Comparison of ENCODE assay signal across 27 cellular contexts in genomic region chr2:222964632-222965031, GRCh38.
DNase-seq lines count a peak whose midpoint lies in the region; ATAC-seq, FAIRE-seq and TF ChIP-seq lines count a peak whose summit lies in the region.
"Had no signal": no experiment of that assay in that cellular context is flagged by ENCODE, and none has a peak within 500 bp of the region (broad histone marks: within the 10 kb centered on the region; RNA-seq: fewer than 3 reads in every experiment).

No MANE protein-coding gene starts in this region.

- no peak for FAIRE-seq in frontal cortex (lab: Jason Lieb, UNC)
- FAIRE-seq: A549, D721Med, GM12878, GM19239, H1 had no signal

- H3K27me3 Mint-ChIP-seq in dendritic cell treated with granulocyte-macrophage colony-stimulating factor and Interleukin-4, amounts not matched to agents 40 ng/mL and 50 ng/mL, for 4 days, result no peaks in the 10 kb centered on the region
- H3K27me3 Mint-ChIP-seq in activated CD4-positive, alpha-beta T cell treated with anti-CD3 and anti-CD28 coated beads, Interleukin-2, amount 10 ng/mL, durations not matched to agents 7 days and 5 days, result peaks cover 10% of the 10 kb centered on the region
- H3K27me3 Mint-ChIP-seq in HFFc6 (ENCODE audit: insufficient read depth), result no peaks in the 10 kb centered on the region; the same call in 1 of the 2 replicates

- H3K4me3 Mint-ChIP-seq in dendritic cell treated with granulocyte-macrophage colony-stimulating factor and Interleukin-4, amounts not matched to agents 40 ng/mL and 50 ng/mL, for 4 days, result no peak overlapping the region
- no peak overlapping the region for H3K4me3 Mint-ChIP-seq in activated CD4-positive, alpha-beta T cell treated with anti-CD3 and anti-CD28 coated beads, Interleukin-2, amount 10 ng/mL, durations not matched to agents 7 days and 5 days
- H3K4me3 Mint-ChIP-seq in HFFc6, result no peak overlapping the region
- H3K4me3 Mint-ChIP-seq: CD14-positive monocyte; CD4-positive, alpha-beta T cell; CD8-positive, alpha-beta memory T cell; H9 had no signal

- H3K9me3 Mint-ChIP-seq in dendritic cell treated with granulocyte-macrophage colony-stimulating factor and Interleukin-4, amounts not matched to agents 40 ng/mL and 50 ng/mL, for 4 days, result peaks cover 17% of the 10 kb centered on the region
- no peaks in the 10 kb centered on the region for H3K9me3 Mint-ChIP-seq in activated CD4-positive, alpha-beta T cell treated with anti-CD3 and anti-CD28 coated beads, Interleukin-2, amount 10 ng/mL, durations not matched to agents 7 days and 5 days
- H3K9me3 Mint-ChIP-seq in HFFc6, result no peaks in the 10 kb centered on the region; the same call in 1 of the 2 replicates
- H3K9me3 Mint-ChIP-seq: CD4-positive, alpha-beta T cell; CD8-positive, alpha-beta memory T cell had no signal

- H3K27me3 ChIP-seq in foreskin keratinocyte (no peaks in the 10 kb centered on the region), neutrophil (no peaks in the 10 kb centered on the region), colonic mucosa (no peaks in the 10 kb centered on the region)
- H3K27me3 ChIP-seq: BE2C; BLaER1 treated with 17β-estradiol and CSF1 and Interleukin-3, amounts not matched to agents 10 nM and 100 nM had no signal

- POLR2A ChIA-PET in activated CD4-positive, alpha-beta T cell treated with anti-CD3 and anti-CD28 coated beads, Interleukin-2, amount 10 ng/mL, durations not matched to agents 7 days and 5 days (lab: Charles Lee), result no interaction called here

- H3K4me1 Mint-ChIP-seq in dendritic cell treated with granulocyte-macrophage colony-stimulating factor and Interleukin-4, amounts not matched to agents 40 ng/mL and 50 ng/mL, for 4 days (ENCODE audit: low read depth), result peaks cover 25% of the 10 kb centered on the region
- H3K4me1 Mint-ChIP-seq in activated CD4-positive, alpha-beta T cell treated with anti-CD3 and anti-CD28 coated beads, Interleukin-2, amount 10 ng/mL, durations not matched to agents 7 days and 5 days, result no peaks in the 10 kb centered on the region
- H3K4me1 Mint-ChIP-seq in HFFc6 (ENCODE audit: low read depth), result peaks cover 17% of the 10 kb centered on the region
- H3K4me1 Mint-ChIP-seq: CD8-positive, alpha-beta memory T cell had no signal

- no peaks in the 10 kb centered on the region for H3K36me3 Mint-ChIP-seq in dendritic cell treated with granulocyte-macrophage colony-stimulating factor and Interleukin-4, amounts not matched to agents 40 ng/mL and 50 ng/mL, for 4 days (ENCODE audit: low read depth)
- H3K36me3 Mint-ChIP-seq in activated CD4-positive, alpha-beta T cell treated with anti-CD3 and anti-CD28 coated beads, Interleukin-2, amount 10 ng/mL, durations not matched to agents 7 days and 5 days (ENCODE audit: low read depth), result no peaks in the 10 kb centered on the region
- H3K36me3 Mint-ChIP-seq in HFFc6 (ENCODE audit: low read depth), result no peaks in the 10 kb centered on the region
- H3K36me3 Mint-ChIP-seq: CD8-positive, alpha-beta memory T cell had no signal

- DNase-seq in foreskin keratinocyte (no peak), frontal cortex (ENCODE audit: low spot score in 2 of 2) (no peak), HFFc6 (no peak), colonic mucosa (no peak)
- DNase-seq in activated CD4-positive, alpha-beta T cell treated with anti-CD3 and anti-CD28 coated beads, Interleukin-2, amount 10 ng/mL, durations not matched to agents 7 days and 5 days, result no peak
- DNase-seq: 8988T; ACHN; AML-193; BE2C; CD4-positive, alpha-beta T cell; CD8-positive, alpha-beta memory T cell; DMS 273 treated with DMSO at 0.1 percent for 48 hours; DMS79; EL; GDM1; GM23248; H9 had no signal

- CTCF ChIA-PET in activated CD4-positive, alpha-beta T cell treated with anti-CD3 and anti-CD28 coated beads, Interleukin-2, amount 10 ng/mL, durations not matched to agents 7 days and 5 days (lab: Charles Lee), result no interaction called here

- H3K9me3 ChIP-seq in neutrophil, result no peaks in the 10 kb centered on the region
- H3K9me3 ChIP-seq in colonic mucosa, result no peaks in the 10 kb centered on the region
- H3K9me3 ChIP-seq: A549, BE2C had no signal

- no peak overlapping the region for H3K27ac ChIP-seq in foreskin keratinocyte
- peak overlapping the region; percentile 19 for H3K27ac ChIP-seq in neutrophil
- H3K27ac ChIP-seq in colonic mucosa, result no peak overlapping the region
- H3K27ac ChIP-seq: A549; BLaER1 treated with 17β-estradiol and CSF1 and Interleukin-3, amounts not matched to agents 10 nM and 100 nM; GM23248 had no signal

- H3K27ac Mint-ChIP-seq in dendritic cell treated with granulocyte-macrophage colony-stimulating factor and Interleukin-4, amounts not matched to agents 40 ng/mL and 50 ng/mL, for 4 days, result peak overlapping the region; percentile 74
- H3K27ac Mint-ChIP-seq in activated CD4-positive, alpha-beta T cell treated with anti-CD3 and anti-CD28 coated beads, Interleukin-2, amount 10 ng/mL, durations not matched to agents 7 days and 5 days, result no peak overlapping the region
- H3K27ac Mint-ChIP-seq in HFFc6, result no peak overlapping the region
- H3K27ac Mint-ChIP-seq: CD14-positive monocyte; CD4-positive, alpha-beta T cell; CD8-positive, alpha-beta memory T cell; H9 had no signal

- TF ChIP-seq CTCF in foreskin keratinocyte (conservative IDR thresholded peaks at IDR 0.05) (no peak), neutrophil (IDR thresholded peaks at IDR 0.05) (no peak), HFFc6 (IDR thresholded peaks at IDR 0.05) (no peak), colonic mucosa (IDR thresholded peaks at IDR 0.05) (no peak)

- no peaks in the 10 kb centered on the region for H3K36me3 ChIP-seq in neutrophil
- H3K36me3 ChIP-seq in colonic mucosa, result no peaks in the 10 kb centered on the region
- H3K36me3 ChIP-seq: BE2C; BLaER1 treated with 17β-estradiol and CSF1 and Interleukin-3, amounts not matched to agents 10 nM and 100 nM had no signal

- no peak overlapping the region for H3K9ac ChIP-seq in colonic mucosa (ENCODE audit: low read depth in 2 of 2, low read length in 2 of 2)
- H3K9ac ChIP-seq: BLaER1 treated with 17β-estradiol and CSF1 and Interleukin-3, amounts not matched to agents 10 nM and 100 nM; GM23248 had no signal

- peak; percentile 27 for ATAC-seq in foreskin keratinocyte
- ATAC-seq: GM12878, HCT116 had no signal

- intact Hi-C loops in dendritic cell treated with granulocyte-macrophage colony-stimulating factor and Interleukin-4, amounts not matched to agents 40 ng/mL and 50 ng/mL, for 4 days (cut with micrococcal nuclease), result no loop called here
- intact Hi-C loops in colonic mucosa (cut with DNase I), result no loop called here

- H3K4me1 ChIP-seq in foreskin keratinocyte (peaks cover 4% of the 10 kb centered on the region), neutrophil (ENCODE audit: control insufficient read depth in 1 of 2, insufficient read depth in 1 of 2, low read depth in 1 of 2, low read length in 1 of 2) (peaks cover 11 to 13% of the 10 kb centered on the region in 2 experiments), colonic mucosa (no peaks in the 10 kb centered on the region)
- H3K4me1 ChIP-seq: BE2C; BLaER1 treated with 17β-estradiol and CSF1 and Interleukin-3, amounts not matched to agents 10 nM and 100 nM had no signal

- no peak overlapping the region for H3K4me3 ChIP-seq in neutrophil (ENCODE audit: low read depth in 1 of 2, low read length in 1 of 2)
- H3K4me3 ChIP-seq in colonic mucosa, result no peak overlapping the region
- H3K4me3 ChIP-seq: A549; BLaER1 treated with 17β-estradiol and CSF1 and Interleukin-3, amounts not matched to agents 10 nM and 100 nM; GM12878; GM23248 had no signal
